ENCODE assay signal across 2 cellular contexts in genomic region chr16:29862884-29863668, GRCh38.
A peak's percentile ranks its signal among the peaks of the same experiment; 100 is the strongest.
TF ChIP-seq lines count a peak whose summit lies in the region.

CDIPT (minus strand) TSS chr16:29863226; CDS start chr16:29862857, 369 bp downstream.

TF ChIP-seq in IMR-90, 13 proteins besides CTCF, POLR2A, EP300 and RAD21:
- TF ChIP-seq MAFK (IDR thresholded peaks at IDR 0.05; ENCODE audit: low read depth, low read length): no peak
- TF ChIP-seq CHD1 (IDR thresholded peaks at IDR 0.05; ENCODE audit: low read depth, low read length): peak; percentile 100; the same call in 1 of the 2 replicates
- no peak for TF ChIP-seq RFX5 (IDR thresholded peaks at IDR 0.05; ENCODE audit: low read depth, low read length)
- peak; percentile 62; the same call in 1 of the 2 replicates for TF ChIP-seq MXI1 (IDR thresholded peaks at IDR 0.05; ENCODE audit: borderline replicate concordance, low read depth, low read length)
- TF ChIP-seq CEBPB (IDR thresholded peaks at IDR 0.05; ENCODE audit: low read depth, low read length): peak; percentile 51; the same call in 1 of the 2 replicates
- peak; percentile 26; the same call in 1 of the 2 replicates for TF ChIP-seq SMC3 (IDR thresholded peaks at IDR 0.05; ENCODE audit: low read depth, low read length)
- no peak for TF ChIP-seq ELK1 (IDR thresholded peaks at IDR 0.05; ENCODE audit: borderline replicate concordance, low read depth, low read length)
- TF ChIP-seq USF2 (IDR thresholded peaks at IDR 0.05; ENCODE audit: low read depth, low read length): peak; percentile 28; the same call in 1 of the 2 replicates
- TF ChIP-seq MAZ (IDR thresholded peaks at IDR 0.05; ENCODE audit: borderline replicate concordance, low read depth, low read length): peak; percentile 75
- peak; percentile 79 for TF ChIP-seq RCOR1 (IDR thresholded peaks at IDR 0.05; ENCODE audit: insufficient replicate concordance, low read length)
- peak; percentile 99 for TF ChIP-seq BHLHE40 (IDR thresholded peaks at IDR 0.05; ENCODE audit: low read depth, low read length)

TF ChIP-seq in endothelial cell of umbilical vein, 7 proteins besides CTCF, POLR2A, EP300 and RAD21:
- TF ChIP-seq JUN (IDR thresholded peaks at IDR 0.05; ENCODE audit: borderline replicate concordance, insufficient read depth, insufficient read length, low read depth) (no peak), POLR2AphosphoS5 (IDR thresholded peaks at IDR 0.05; ENCODE audit: insufficient read depth, low read depth, low read length) (peak; percentile 65), GATA2 (IDR thresholded peaks at IDR 0.05; ENCODE audit: insufficient read depth, insufficient read length, low read depth, low read length) (peak; percentile 58)
